24 cellular contexts compared by ENCODE assay signal in the genomic region with DNA sequence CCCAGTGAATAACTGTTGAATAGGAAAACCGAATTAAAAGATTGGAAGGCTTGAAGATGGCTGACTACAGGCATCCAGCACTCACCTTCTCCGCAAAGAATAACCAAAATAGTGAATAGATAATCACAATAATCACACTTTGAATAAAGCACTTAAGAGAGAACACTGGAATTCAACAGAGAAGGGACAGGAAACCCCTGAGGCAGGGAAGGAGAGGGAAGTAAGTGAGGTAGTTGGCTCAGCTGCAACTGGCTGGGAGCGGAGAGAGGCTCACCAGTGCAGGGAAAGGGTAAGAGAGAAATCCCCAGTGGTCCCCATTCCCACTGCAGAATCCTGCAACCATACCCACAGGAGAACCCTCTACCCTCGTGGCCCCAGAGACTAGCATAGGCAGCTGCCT.
"Had no signal": no experiment of that assay in that cellular context is flagged by ENCODE, and none has a peak within 500 bp of the region (broad histone marks: within the 10 kb centered on the region; RNA-seq: fewer than 3 reads in every experiment).

No MANE protein-coding gene starts in this region.

- H3K27ac ChIP-seq: adrenal gland had no signal

- DNase-seq: activated CD4-positive, alpha-beta T cell treated with anti-CD3 and anti-CD28 coated beads for 48 hours; activated CD4-positive, alpha-beta T cell treated with anti-CD3 and anti-CD28 coated beads, Interleukin-2, amount 50 U/mL, for 4 hours; activated CD4-positive, CD25-positive, alpha-beta regulatory T cell treated with anti-CD3 and anti-CD28 coated beads, Interleukin-2, amount 50 U/mL, for 72 hours; activated CD8-positive, alpha-beta memory T cell treated with anti-CD3 and anti-CD28 coated beads, Interleukin-2, amount 50 U/mL, for 48 hours; activated CD8-positive, alpha-beta T cell treated with anti-CD3 and anti-CD28 coated beads, Interleukin-2, amount 10 ng/mL, durations not matched to agents 7 days and 5 days; activated naive CD4-positive, alpha-beta T cell treated with anti-CD3 and anti-CD28 coated beads, Interleukin-2, amount 50 U/mL, for 16 hours; activated naive CD8-positive, alpha-beta T cell treated with anti-CD3 and anti-CD28 coated beads, Interleukin-2, amount 10 ng/mL, durations not matched to agents 7 days and 5 days; activated T-cell treated with anti-CD3 and anti-CD28 coated beads, Interleukin-2, amount 50 U/mL, for 1 hour; adrenal gland; anterior cingulate cortex; KG1; NCI-H1092; NCI-H1436; NCI-H1694 treated with DMSO at 0.1 percent for 48 hours; NCI-H2029 treated with DMSO at 0.1 percent for 48 hours; NCI-H510A treated with DMSO at 0.1 percent for 48 hours; NCI-H69; NK-92 treated with Interleukin-12 subunit alpha and Interleukin-12 subunit beta, amount 100 ng/mL, for 24 hours; OCI-M1; SHP77; T-helper 17 cell; T-helper 9 cell had no signal

- H3K9me3 Mint-ChIP-seq: WTC11 had no signal

- H3K4me1 ChIP-seq: adrenal gland had no signal

- H3K9me3 ChIP-seq: adrenal gland had no signal

- H3K36me3 ChIP-seq: adrenal gland had no signal

- H3K4me3 Mint-ChIP-seq: activated CD8-positive, alpha-beta T cell treated with anti-CD3 and anti-CD28 coated beads, Interleukin-2, amount 10 ng/mL, durations not matched to agents 7 days and 5 days; activated naive CD8-positive, alpha-beta T cell treated with anti-CD3 and anti-CD28 coated beads, Interleukin-2, amount 10 ng/mL, durations not matched to agents 7 days and 5 days; T-helper 17 cell; WTC11 had no signal

- H3K4me3 ChIP-seq: adrenal gland had no signal

- H3K36me3 Mint-ChIP-seq: activated naive CD8-positive, alpha-beta T cell treated with anti-CD3 and anti-CD28 coated beads, Interleukin-2, amount 10 ng/mL, durations not matched to agents 7 days and 5 days; WTC11 had no signal

- ATAC-seq: activated CD8-positive, alpha-beta T cell treated with anti-CD3 and anti-CD28 coated beads, Interleukin-2, amount 10 ng/mL, durations not matched to agents 7 days and 5 days; Panc1; T-helper 17 cell; WTC11 had no signal

- H3K27me3 Mint-ChIP-seq: activated naive CD8-positive, alpha-beta T cell treated with anti-CD3 and anti-CD28 coated beads, Interleukin-2, amount 10 ng/mL, durations not matched to agents 7 days and 5 days had no signal

- H3K27ac Mint-ChIP-seq: activated CD8-positive, alpha-beta T cell treated with anti-CD3 and anti-CD28 coated beads, Interleukin-2, amount 10 ng/mL, durations not matched to agents 7 days and 5 days; activated naive CD8-positive, alpha-beta T cell treated with anti-CD3 and anti-CD28 coated beads, Interleukin-2, amount 10 ng/mL, durations not matched to agents 7 days and 5 days; T-helper 17 cell; WTC11 had no signal

- H3K4me1 Mint-ChIP-seq: activated naive CD8-positive, alpha-beta T cell treated with anti-CD3 and anti-CD28 coated beads, Interleukin-2, amount 10 ng/mL, durations not matched to agents 7 days and 5 days; T-helper 17 cell had no signal

- H3K27me3 ChIP-seq: adrenal gland had no signal
